8 cellular contexts compared by ENCODE assay signal in genomic region chr4:83112239-83112638, GRCh38. TPM values are rescaled to one million over a fixed set of nuclear protein-coding genes. Genes with fewer than 3 reads are reported as not detected.
DNase-seq lines count a peak whose midpoint lies in the region; ATAC-seq and TF ChIP-seq lines count a peak whose summit lies in the region.

No MANE protein-coding gene starts in this region.

- H3K4me3 Mint-ChIP-seq in CD4-positive, alpha-beta T cell: peak overlapping the region; percentile 98
- H3K4me3 Mint-ChIP-seq in activated naive CD8-positive, alpha-beta T cell treated with anti-CD3 and anti-CD28 coated beads for 36 hours: peak overlapping the region; percentile 88

- H3K9me3 Mint-ChIP-seq in CD4-positive, alpha-beta T cell: no peaks in the 10 kb centered on the region
- H3K9me3 Mint-ChIP-seq in activated naive CD8-positive, alpha-beta T cell treated with anti-CD3 and anti-CD28 coated beads for 36 hours: no peaks in the 10 kb centered on the region

- no peak for ATAC-seq in CD4-positive, alpha-beta T cell (ENCODE audit: poor library complexity)
- ATAC-seq in GM19328 (IDR thresholded peaks at IDR 0.05; ENCODE audit: unreplicated experiment) (peak; percentile 25), HG03571 (IDR thresholded peaks at IDR 0.05; ENCODE audit: unreplicated experiment) (peak; percentile 45)

- peak overlapping the region; percentile 66 for H3K27ac ChIP-seq in CD4-positive, alpha-beta T cell (ENCODE audit: low read depth, low read length)
- H3K27ac ChIP-seq in caudate nucleus (ENCODE audit: low read depth, low read length): no peak overlapping the region

- no peaks in the 10 kb centered on the region for H3K27me3 ChIP-seq in CD4-positive, alpha-beta T cell (ENCODE audit: control insufficient read depth, insufficient read depth, low read length)

- TF ChIP-seq CTCF in CD4-positive, alpha-beta T cell (IDR thresholded peaks at IDR 0.05): no peak

- H3K4me1 Mint-ChIP-seq in CD4-positive, alpha-beta T cell (ENCODE audit: low read depth): peaks cover 55% of the 10 kb centered on the region
- H3K4me1 Mint-ChIP-seq in activated naive CD8-positive, alpha-beta T cell treated with anti-CD3 and anti-CD28 coated beads for 36 hours: peaks cover 39% of the 10 kb centered on the region

- DNase-seq in CD4-positive, alpha-beta T cell: peak in 1 of 10 experiments; percentile 10
- DNase-seq in activated naive CD8-positive, alpha-beta T cell treated with anti-CD3 and anti-CD28 coated beads for 36 hours: peak; percentile 12
- DNase-seq in COR-L47 (lab: John Stamatoyannopoulos, UW) (no peak), hepatic stellate cell (ENCODE audit: low spot score) (no peak), dedifferentiated amniotic fluid mesenchymal stem cell (ENCODE audit: extremely low spot score) (no peak), caudate nucleus (lab: John Stamatoyannopoulos, UW) (no peak)

- CTCF ChIA-PET in CD4-positive, alpha-beta T cell (lab: Charles Lee): interaction anchor here (1.2 to 3.5 kb wide), 4 partner anchors 28 to 148 kb away, joined by 4 to 23 read pairs (median 8); no protein-coding TSS in a partner anchor

- H3K9me3 ChIP-seq in CD4-positive, alpha-beta T cell (ENCODE audit: control insufficient read depth, low read length): no peaks in the 10 kb centered on the region

- peak overlapping the region; percentile 89 for H3K27ac Mint-ChIP-seq in CD4-positive, alpha-beta T cell
- peak overlapping the region; percentile 98 for H3K27ac Mint-ChIP-seq in activated naive CD8-positive, alpha-beta T cell treated with anti-CD3 and anti-CD28 coated beads for 36 hours

- POLR2A ChIA-PET in CD4-positive, alpha-beta T cell (lab: Charles Lee): interaction anchor here (1.0 to 8.9 kb wide), 11 partner anchors 12 to 343 kb away, joined by 3 to 167 read pairs (median 16); partner anchors contain the start of genes COQ2, HELQ and MRPS18C

- H3K27me3 Mint-ChIP-seq in CD4-positive, alpha-beta T cell: no peaks in the 10 kb centered on the region
- peaks cover 3% of the 10 kb centered on the region for H3K27me3 Mint-ChIP-seq in activated naive CD8-positive, alpha-beta T cell treated with anti-CD3 and anti-CD28 coated beads for 36 hours

- peaks cover 65% of the 10 kb centered on the region for H3K36me3 Mint-ChIP-seq in CD4-positive, alpha-beta T cell (ENCODE audit: low read depth)
- H3K36me3 Mint-ChIP-seq in activated naive CD8-positive, alpha-beta T cell treated with anti-CD3 and anti-CD28 coated beads for 36 hours: peaks cover 34% of the 10 kb centered on the region

- intact Hi-C loops in CD4-positive, alpha-beta T cell (cut with DNase I, micrococcal nuclease): loop anchor here in 1 of 2 experiments (5.0 kb wide), 1 partner anchor 40 kb away; no protein-coding TSS in a partner anchor

RNA-seq across cellular contexts. Expression of gene PLAC8, which starts 2.3 kb away (rescaled TPM):
- 100 to 1,000 TPM; 249 to 259 TPM for total RNA-seq in CD4-positive, alpha-beta T cell
- 100 to 1,000 TPM; 132 to 140 TPM for total RNA-seq in activated naive CD8-positive, alpha-beta T cell treated with anti-CD3 and anti-CD28 coated beads for 36 hours
